Comparison of ENCODE assay signal across 23 cellular contexts in genomic region chr12:28104338-28104737, GRCh38.
"Had no signal": no experiment of that assay in that cellular context is flagged by ENCODE, and none has a peak within 500 bp of the region (broad histone marks: within the 10 kb centered on the region; RNA-seq: fewer than 3 reads in every experiment).

No MANE protein-coding gene starts in this region.

- H3K4me2 ChIP-seq: neural progenitor cell had no signal

- H3K4me3 Mint-ChIP-seq: activated naive CD4-positive, alpha-beta T cell treated with anti-CD3 and anti-CD28 coated beads, Interleukin-2, amount 10 ng/mL, durations not matched to agents 7 days and 5 days; naive thymus-derived CD4-positive, alpha-beta T cell; neural progenitor cell; stimulated activated naive CD8-positive, alpha-beta T cell treated with anti-CD3 and anti-CD28 coated beads, Interleukin-15, Interleukin-2, amounts not matched to agents 100 ng/mL and 50 ng/mL, for 24 hours; T-helper 1 cell treated with Interleukin-12 subunit alpha and Interleukin-12 subunit beta and Interleukin-4 antibody, amounts not matched to agents 30 μg/mL and 1 μg/mL, for 36 hours; WTC11 had no signal

- H3K9me3 ChIP-seq: breast epithelium, esophagus muscularis mucosa, lower lobe of right lung, thyroid gland had no signal

- H3K9me3 Mint-ChIP-seq: activated naive CD4-positive, alpha-beta T cell treated with anti-CD3 and anti-CD28 coated beads, Interleukin-2, amount 10 ng/mL, durations not matched to agents 7 days and 5 days; naive thymus-derived CD4-positive, alpha-beta T cell; neural progenitor cell; stimulated activated naive CD8-positive, alpha-beta T cell treated with anti-CD3 and anti-CD28 coated beads, Interleukin-15, Interleukin-2, amounts not matched to agents 100 ng/mL and 50 ng/mL, for 24 hours; T-helper 1 cell treated with Interleukin-12 subunit alpha and Interleukin-12 subunit beta and Interleukin-4 antibody, amounts not matched to agents 30 μg/mL and 1 μg/mL, for 36 hours; WTC11 had no signal

- H3K27me3 Mint-ChIP-seq: activated naive CD4-positive, alpha-beta T cell treated with anti-CD3 and anti-CD28 coated beads, Interleukin-2, amount 10 ng/mL, durations not matched to agents 7 days and 5 days had no signal

- H3K36me3 Mint-ChIP-seq: activated naive CD4-positive, alpha-beta T cell treated with anti-CD3 and anti-CD28 coated beads, Interleukin-2, amount 10 ng/mL, durations not matched to agents 7 days and 5 days; neural progenitor cell; WTC11 had no signal

- H3K27ac ChIP-seq: breast epithelium, coronary artery, esophagus muscularis mucosa, heart right ventricle, lower lobe of right lung, neural progenitor cell, thyroid gland had no signal

- H3K27ac Mint-ChIP-seq: activated naive CD4-positive, alpha-beta T cell treated with anti-CD3 and anti-CD28 coated beads, Interleukin-2, amount 10 ng/mL, durations not matched to agents 7 days and 5 days; naive thymus-derived CD4-positive, alpha-beta T cell; neural progenitor cell; stimulated activated naive CD8-positive, alpha-beta T cell treated with anti-CD3 and anti-CD28 coated beads, Interleukin-15, Interleukin-2, amounts not matched to agents 100 ng/mL and 50 ng/mL, for 24 hours; T-helper 1 cell treated with Interleukin-12 subunit alpha and Interleukin-12 subunit beta and Interleukin-4 antibody, amounts not matched to agents 30 μg/mL and 1 μg/mL, for 36 hours; WTC11 had no signal

- H3K4me3 ChIP-seq: breast epithelium, coronary artery, esophagus muscularis mucosa, heart right ventricle, lower lobe of right lung, neural progenitor cell, thyroid gland had no signal

- H3K4me1 Mint-ChIP-seq: activated naive CD4-positive, alpha-beta T cell treated with anti-CD3 and anti-CD28 coated beads, Interleukin-2, amount 10 ng/mL, durations not matched to agents 7 days and 5 days; neural progenitor cell; WTC11 had no signal

- ATAC-seq: lower lobe of right lung; naive thymus-derived CD4-positive, alpha-beta T cell; WTC11 had no signal

- H3K36me3 ChIP-seq: breast epithelium, esophagus muscularis mucosa, heart right ventricle, lower lobe of right lung, neural progenitor cell, thyroid gland had no signal

- DNase-seq: activated CD4-positive, alpha-beta T cell treated with anti-CD3 and anti-CD28 coated beads, Interleukin-2, amount 50 U/mL, for 4 hours; activated CD8-positive, alpha-beta memory T cell treated with anti-CD3 and anti-CD28 coated beads, Interleukin-2, amount 50 U/mL, for 48 hours; activated effector memory CD4-positive, alpha-beta T cell treated with Interleukin-2 at 50 U/mL for 16 hours; activated naive CD4-positive, alpha-beta T cell treated with anti-CD3 and anti-CD28 coated beads, Interleukin-2, amount 10 ng/mL, durations not matched to agents 7 days and 5 days; activated T-cell treated with anti-CD3 and anti-CD28 coated beads, Interleukin-2, amount 50 U/mL, for 48 hours; foreskin fibroblast; heart right ventricle; islet precursor cell; left cardiac atrium; lower lobe of right lung; naive thymus-derived CD4-positive, alpha-beta T cell; retina; stimulated activated CD4-positive, alpha-beta T cell treated with anti-CD3 and anti-CD28 coated beads, Interleukin-1b, Interleukin-23, amount 100 ng/mL, for 48 hours; substantia nigra; T1000; thyroid gland had no signal

- H3K4me1 ChIP-seq: breast epithelium, esophagus muscularis mucosa, heart right ventricle, lower lobe of right lung, neural progenitor cell, thyroid gland had no signal

- H2AFZ ChIP-seq: neural progenitor cell had no signal

- H3K27me3 ChIP-seq: breast epithelium, esophagus muscularis mucosa, heart right ventricle, neural progenitor cell, thyroid gland had no signal

- H3K9ac ChIP-seq: neural progenitor cell had no signal
